ENCODE assay signal across 7 cellular contexts in genomic region chr4:140568507-140569306, GRCh38. TPM values are rescaled to one million over a fixed set of nuclear protein-coding genes. Genes with fewer than 3 reads are reported as not detected.
DNase-seq lines count a peak whose midpoint lies in the region; ATAC-seq and TF ChIP-seq lines count a peak whose summit lies in the region.

Gene UCP1, minus strand, starts transcription at chr4:140568961. Its CDS starts 232 bp downstream, at chr4:140568729.

- peaks cover 21% of the 10 kb centered on the region for H3K4me1 Mint-ChIP-seq in activated T-cell treated with anti-CD3 and anti-CD28 coated beads, Interleukin-2, amount 50 U/mL, for 72 hours (ENCODE audit: low read depth)

- intact Hi-C loops in sciatic nerve (cut with DNase I): no loop called here

- peaks cover 4 to 13% of the 10 kb centered on the region in 2 donors for H3K9me3 Mint-ChIP-seq in activated T-cell treated with anti-CD3 and anti-CD28 coated beads, Interleukin-2, amount 50 U/mL, for 72 hours

- H3K9me3 ChIP-seq in right atrium auricular region: peaks cover 4 to 11% of the 10 kb centered on the region in 2 donors

- no peak for TF ChIP-seq CTCF in right atrium auricular region (IDR thresholded peaks at IDR 0.05)

- H3K4me1 ChIP-seq in right atrium auricular region: peaks cover 0 to 19% of the 10 kb centered on the region in 2 donors

- no peaks in the 10 kb centered on the region for H3K36me3 ChIP-seq in H7 (replicated peaks; ENCODE audit: control insufficient read depth, insufficient read depth, low read length)
- H3K36me3 ChIP-seq in right atrium auricular region: no peaks in the 10 kb centered on the region

- peaks cover 6 to 10% of the 10 kb centered on the region in 2 donors for H3K36me3 Mint-ChIP-seq in activated T-cell treated with anti-CD3 and anti-CD28 coated beads, Interleukin-2, amount 50 U/mL, for 72 hours (ENCODE audit: insufficient read depth in 2 of 2)

- no peak within 1 kb of the TSS for H3K27ac ChIP-seq in right atrium auricular region

- peak within 1 kb of the TSS; percentile 77 to 81 for H3K4me3 Mint-ChIP-seq in activated T-cell treated with anti-CD3 and anti-CD28 coated beads, Interleukin-2, amount 50 U/mL, for 72 hours

- H3K27me3 Mint-ChIP-seq in activated T-cell treated with anti-CD3 and anti-CD28 coated beads, Interleukin-2, amount 50 U/mL, for 72 hours (ENCODE audit: low read depth): peaks cover 37% of the 10 kb centered on the region

- H3K27ac Mint-ChIP-seq in activated T-cell treated with anti-CD3 and anti-CD28 coated beads, Interleukin-2, amount 50 U/mL, for 72 hours: no peak within 1 kb of the TSS

- peak within 1 kb of the TSS; percentile 47 for H3K4me3 ChIP-seq in H7 (ENCODE audit: insufficient read depth, low read depth, low read length)
- peak within 1 kb of the TSS; percentile 46 to 59 for H3K4me3 ChIP-seq in right atrium auricular region

- DNase-seq in H7 (peak; percentile 90), right atrium auricular region (ENCODE audit: low spot score) (no peak), sciatic nerve (ENCODE audit: low spot score) (no peak), COR-L47 (lab: John Stamatoyannopoulos, UW) (no peak), NOMO-1 treated with dmso at 0.1 percent for 144 hours (lab: John Stamatoyannopoulos, UW; ENCODE audit: unreplicated experiment) (no peak)
- peak in 1 of 2 donors; percentile 8 for DNase-seq in activated T-cell treated with anti-CD3 and anti-CD28 coated beads, Interleukin-2, amount 50 U/mL, for 72 hours

- ATAC-seq in activated T-cell treated with anti-CD3 and anti-CD28 coated beads, Interleukin-2, amount 50 U/mL, for 72 hours (replicated peaks in 1 of 2): peak; percentile 39 to 58
- ATAC-seq in sciatic nerve (peak; percentile 43), HG03108 (IDR thresholded peaks at IDR 0.05; ENCODE audit: unreplicated experiment) (no peak)

- peaks cover 49% of the 10 kb centered on the region for H3K27me3 ChIP-seq in H7 (ENCODE audit: control insufficient read depth, insufficient read depth, low read length)
- peaks cover 0 to 8% of the 10 kb centered on the region in 2 donors for H3K27me3 ChIP-seq in right atrium auricular region

RNA-seq across cellular contexts. Expression of gene UCP1, which starts in this region (rescaled TPM):
- 0.07 TPM in 1 of 2 replicates, not detected in the other for total RNA-seq in H7 (2014; rRNA removed; shearing (Covaris generic))
- not detected for total RNA-seq in activated T-cell treated with anti-CD3 and anti-CD28 coated beads, Interleukin-2, amount 50 U/mL, for 72 hours
- under 1 TPM in 1 of 2 donors, not detected in 1; 0.28 TPM for total RNA-seq in right atrium auricular region
- total RNA-seq in sciatic nerve: not detected

Comparison
In these comparisons a context has a peak if more than half of its experiments do, and no peak if none do; other contexts are left out.
1. Peak in DNase-seq and H3K4me3 ChIP-seq in H7; RNA of the gene not detected or under 1 TPM.
2. Peak in ATAC-seq in activated T-cell treated with anti-CD3 and anti-CD28 coated beads, Interleukin-2, amount 50 U/mL, for 72 hours; RNA of the gene not detected or under 1 TPM.
3. Peak in ATAC-seq in sciatic nerve; RNA of the gene not detected or under 1 TPM.